21 cellular contexts compared by ENCODE assay signal in the genomic region with DNA sequence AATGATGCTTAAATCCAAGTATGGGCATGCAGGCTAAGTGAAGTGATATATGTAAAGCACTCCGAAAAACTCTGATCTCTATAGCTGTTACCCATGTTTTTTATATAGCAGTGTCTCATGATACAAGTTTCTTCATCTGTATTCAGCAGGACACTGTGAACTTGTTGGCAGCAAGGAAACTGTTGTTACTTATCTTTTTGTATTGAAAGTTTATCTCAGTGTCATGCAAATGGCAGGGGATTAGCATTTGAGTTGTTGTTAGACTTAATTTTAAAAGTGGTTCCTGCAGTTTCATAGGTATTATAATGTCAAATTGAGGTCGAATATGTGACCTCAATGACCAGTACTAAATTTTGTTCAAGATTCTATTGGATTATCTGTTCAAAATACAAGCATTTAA. TPM values are rescaled to one million over a fixed set of nuclear protein-coding genes. Genes with fewer than 3 reads are reported as not detected.
DNase-seq lines count a peak whose midpoint lies in the region; ATAC-seq and TF ChIP-seq lines count a peak whose summit lies in the region.
"Had no signal": no experiment of that assay in that cellular context is flagged by ENCODE, and none has a peak within 500 bp of the region (broad histone marks: within the 10 kb centered on the region; RNA-seq: fewer than 3 reads in every experiment).

No MANE protein-coding gene starts in this region.

- no peaks in the 10 kb centered on the region for H3K27me3 ChIP-seq in DND-41 (ENCODE audit: insufficient read depth, low read length, poor library complexity)
- H3K27me3 ChIP-seq in NT2/D1 (ENCODE audit: insufficient read depth, insufficient read length), result no peaks in the 10 kb centered on the region
- H3K27me3 ChIP-seq: BE2C had no signal

- no peak overlapping the region for H3K27ac Mint-ChIP-seq in activated naive CD4-positive, alpha-beta T cell treated with anti-CD3 and anti-CD28 coated beads, Interleukin-2, amount 50 U/mL, for 72 hours

- H3K36me3 ChIP-seq in DND-41 (ENCODE audit: insufficient read depth, low read length) (no peaks in the 10 kb centered on the region), NT2/D1 (ENCODE audit: insufficient read depth, insufficient read length, low read length) (no peaks in the 10 kb centered on the region)
- H3K36me3 ChIP-seq: BE2C had no signal

- H3K4me3 ChIP-seq in DND-41 (ENCODE audit: low read depth in 1 of 2, low read length in 2 of 2) (no peak overlapping the region), NT2/D1 (ENCODE audit: insufficient read length, low read depth) (no peak overlapping the region)
- H3K4me3 ChIP-seq: GM23248 had no signal

- H3K4me2 ChIP-seq in DND-41 (ENCODE audit: insufficient read depth, low read length), result no peak overlapping the region

- H3K27ac ChIP-seq in DND-41 (ENCODE audit: low read length), result no peak overlapping the region
- H3K27ac ChIP-seq: GM23248 had no signal

- H3K79me2 ChIP-seq in DND-41 (ENCODE audit: insufficient read depth, low read length), result no peaks in the 10 kb centered on the region

- DNase-seq in DND-41, result no peak
- DNase-seq in NT2/D1 (ENCODE audit: low read depth, low spot score), result peak; percentile 28
- peak; percentile 6 for DNase-seq in foreskin melanocyte
- peak; percentile 45 for DNase-seq in inferior parietal cortex (ENCODE audit: extremely low spot score)
- no peak for DNase-seq in epidermal melanocyte (ENCODE audit: insufficient read length, low spot score)
- no peak for DNase-seq in NK-92 treated with Interleukin-12 subunit alpha and Interleukin-12 subunit beta, amount 100 ng/mL, for 24 hours (lab: John Stamatoyannopoulos, UW)
- no peak for DNase-seq in activated naive CD4-positive, alpha-beta T cell treated with anti-CD3 and anti-CD28 coated beads, Interleukin-2, amount 50 U/mL, for 72 hours (ENCODE audit: low spot score in 2 of 2)
- DNase-seq: BE2C, GM23248, KBM-7, MM.1S, NCI-H1048, NCI-H1436 treated with DMSO at 0.1 percent for 48 hours, NCI-H2029, NCI-H226, NCI-H510A treated with DMSO at 0.1 percent for 48 hours, NCI-H748 treated with DMSO at 0.1 percent for 48 hours had no signal

- no peaks in the 10 kb centered on the region for H3K36me3 Mint-ChIP-seq in activated naive CD4-positive, alpha-beta T cell treated with anti-CD3 and anti-CD28 coated beads, Interleukin-2, amount 50 U/mL, for 72 hours

- ATAC-seq in DND-41 (ENCODE audit: insufficient read depth, low read depth) (no peak), GM18519 (IDR thresholded peaks at IDR 0.05; ENCODE audit: low FRiP score, unreplicated experiment) (no peak)
- ATAC-seq in activated naive CD4-positive, alpha-beta T cell treated with anti-CD3 and anti-CD28 coated beads, Interleukin-2, amount 50 U/mL, for 72 hours, result no peak
- ATAC-seq: HepG2, Panc1, SK-N-SH treated with all-trans-retinoic acid at 6 μM for 48 hours had no signal

- H3K9ac ChIP-seq in DND-41 (ENCODE audit: low read depth, low read length), result no peak overlapping the region
- H3K9ac ChIP-seq in NT2/D1 (ENCODE audit: insufficient read length, low read depth), result no peak overlapping the region
- H3K9ac ChIP-seq: GM23248 had no signal

- 0 out of 2 replicates have a peak overlapping the region, but pooled peaks have one; percentile 7 for H2AFZ ChIP-seq in DND-41 (ENCODE audit: low read depth, low read length)
- H2AFZ ChIP-seq: GM23248 had no signal

- no peak for TF ChIP-seq CTCF in DND-41 (IDR thresholded peaks at IDR 0.05; ENCODE audit: borderline replicate concordance, extremely low read depth, low read length, poor library complexity, severe bottlenecking)

- H3K4me1 ChIP-seq in DND-41 (ENCODE audit: insufficient read depth, low read length) (no peaks in the 10 kb centered on the region), NT2/D1 (ENCODE audit: insufficient read depth, insufficient read length) (no peaks in the 10 kb centered on the region)
- H3K4me1 ChIP-seq: BE2C had no signal

- H3K9me3 ChIP-seq in DND-41 (ENCODE audit: insufficient read depth, low read length, severe bottlenecking) (no peaks in the 10 kb centered on the region), NT2/D1 (ENCODE audit: insufficient read depth, low read length) (no peaks in the 10 kb centered on the region)
- H3K9me3 ChIP-seq: BE2C had no signal

- no peaks in the 10 kb centered on the region for H3K9me3 Mint-ChIP-seq in activated naive CD4-positive, alpha-beta T cell treated with anti-CD3 and anti-CD28 coated beads, Interleukin-2, amount 50 U/mL, for 72 hours

- no peaks in the 10 kb centered on the region for H4K20me1 ChIP-seq in DND-41 (ENCODE audit: insufficient read depth, low read length)

RNA-seq across cellular contexts. Expression of gene NCAM2, which starts 47.9 kb away (rescaled TPM):
- total RNA-seq in activated naive CD4-positive, alpha-beta T cell treated with anti-CD3 and anti-CD28 coated beads, Interleukin-2, amount 50 U/mL, for 72 hours, result not detected
- total RNA-seq: HepG2 had no signal

Comparison
In these comparisons a context has a peak if more than half of its experiments do, and no peak if none do; other contexts are left out.
1. DNase-seq: peak in NT2/D1 (single experiment), foreskin melanocyte (single experiment) and inferior parietal cortex (single experiment); none in DND-41 (single experiment), epidermal melanocyte (single experiment), NK-92 treated with Interleukin-12 subunit alpha and Interleukin-12 subunit beta, amount 100 ng/mL, for 24 hours (single experiment) and activated naive CD4-positive, alpha-beta T cell treated with anti-CD3 and anti-CD28 coated beads, Interleukin-2, amount 50 U/mL, for 72 hours (0 of 2).